Comparison of ENCODE assay signal across 22 cellular contexts in the genomic region with DNA sequence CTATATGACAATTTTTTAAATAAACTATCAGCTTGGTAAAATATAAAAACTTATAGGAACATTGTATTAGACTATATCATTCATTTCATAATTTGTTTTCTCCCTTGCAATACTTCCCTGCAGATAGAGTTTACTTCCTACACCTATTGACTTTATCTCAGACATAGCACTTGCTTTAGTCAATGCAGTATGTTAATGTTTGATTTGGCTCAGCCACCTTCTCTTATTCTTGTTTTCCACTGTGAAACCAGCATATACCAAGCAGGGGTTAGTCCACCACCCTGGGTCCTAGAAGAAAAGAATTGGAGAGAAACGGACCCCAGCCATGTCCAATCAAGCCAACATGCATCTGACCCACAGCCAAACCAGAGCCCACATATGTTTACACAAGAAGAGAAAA. TPM values are rescaled to one million over a fixed set of nuclear protein-coding genes. Genes with fewer than 3 reads are reported as not detected.
"Had no signal": no experiment of that assay in that cellular context is flagged by ENCODE, and none has a peak within 500 bp of the region (broad histone marks: within the 10 kb centered on the region; RNA-seq: fewer than 3 reads in every experiment).

No MANE protein-coding gene starts in this region.

- H3K36me3 ChIP-seq: MG63, SJSA1 had no signal

- H3K9me3 ChIP-seq: MG63, SJSA1 had no signal

- DNase-seq: IMR-90, Karpas-422, KG1, MG63, NCI-H1092, NCI-H1105 treated with DMSO at 0.1 percent for 48 hours, NCI-H1417 treated with DMSO at 0.1 percent for 48 hours, NCI-H146, NCI-H1694 treated with DMSO at 0.1 percent for 48 hours, NCI-H1930, NCI-H2171, NCI-H226, NCI-H446, NCI-H510A, NCI-H526, NCI-H774, Right ventricle myocardium superior, RPMI8226, SIG-M5 had no signal

- H3K4me3 ChIP-seq: MG63, SJSA1, SK-N-MC had no signal

- H3K27ac ChIP-seq: SJSA1, SK-N-MC had no signal

- H3K4me1 ChIP-seq: SJSA1 had no signal

- H3K27me3 ChIP-seq: MG63, SJSA1 had no signal

RNA-seq across cellular contexts. Expression of a gene that starts 10.4 kb away (rescaled TPM):
- total RNA-seq: HT-29 had no signal
